Comparison of ENCODE assay signal across 2 cellular contexts in the genomic region with DNA sequence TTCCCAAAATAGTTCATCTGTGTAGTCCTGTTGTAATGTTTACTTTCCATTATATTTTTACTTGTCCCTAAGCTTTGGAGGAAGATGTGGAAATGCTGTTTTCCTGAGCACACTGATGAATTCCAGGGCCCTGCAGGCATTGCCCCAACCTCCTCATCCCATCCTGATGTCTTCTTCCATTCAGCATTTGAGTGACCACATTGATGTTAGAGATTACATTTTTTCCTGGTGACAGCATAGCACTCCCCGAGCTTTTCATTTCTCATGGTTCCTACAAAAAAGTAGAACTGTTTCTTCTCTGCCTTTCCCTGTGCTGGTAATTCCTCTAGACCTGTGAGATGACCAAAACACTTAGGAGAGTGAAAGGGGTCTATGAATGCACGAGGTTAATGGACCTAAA.
TF ChIP-seq lines count a peak whose summit lies in the region.

No MANE protein-coding gene starts in this region.

TF ChIP-seq in IMR-90, 13 proteins besides CTCF, POLR2A, EP300 and RAD21:
- TF ChIP-seq MAFK (IDR thresholded peaks at IDR 0.05; ENCODE audit: low read depth, low read length): no peak
- TF ChIP-seq CEBPB (IDR thresholded peaks at IDR 0.05; ENCODE audit: low read depth, low read length): no peak
- TF ChIP-seq FOS (IDR thresholded peaks at IDR 0.05; ENCODE audit: low read depth, low read length): no peak
- no peak for TF ChIP-seq ELK1 (IDR thresholded peaks at IDR 0.05; ENCODE audit: borderline replicate concordance, low read depth, low read length)
- TF ChIP-seq MXI1 (IDR thresholded peaks at IDR 0.05; ENCODE audit: borderline replicate concordance, low read depth, low read length): no peak
- TF ChIP-seq MAZ (IDR thresholded peaks at IDR 0.05; ENCODE audit: borderline replicate concordance, low read depth, low read length): no peak
- no peak for TF ChIP-seq CHD1 (IDR thresholded peaks at IDR 0.05; ENCODE audit: low read depth, low read length)
- TF ChIP-seq NFE2L2 (IDR thresholded peaks at IDR 0.05; ENCODE audit: low read depth, low read length): no peak
- no peak for TF ChIP-seq RCOR1 (IDR thresholded peaks at IDR 0.05; ENCODE audit: insufficient replicate concordance, low read length)
- no peak for TF ChIP-seq USF2 (IDR thresholded peaks at IDR 0.05; ENCODE audit: low read depth, low read length)
- TF ChIP-seq SMC3 (IDR thresholded peaks at IDR 0.05; ENCODE audit: low read depth, low read length): no peak
- TF ChIP-seq BHLHE40 (IDR thresholded peaks at IDR 0.05; ENCODE audit: low read depth, low read length): no peak
- no peak for TF ChIP-seq RFX5 (IDR thresholded peaks at IDR 0.05; ENCODE audit: low read depth, low read length)
TF ChIP-seq in IMR-90: peak in this region for 0.

TF ChIP-seq in K562, 482 proteins besides CTCF, POLR2A, EP300 and RAD21:
- TF ChIP-seq TEAD4 (IDR thresholded peaks at IDR 0.05; ENCODE audit: low read length) (peak; percentile 69; the same call in 1 of the 2 replicates), TEAD4 (CRISPR knock-in tag; IDR thresholded peaks at IDR 0.05; ENCODE audit: borderline replicate concordance) (no peak), ATF7 (IDR thresholded peaks at IDR 0.05) (peak; percentile 62), SMAD2 (IDR thresholded peaks at IDR 0.05; ENCODE audit: low read depth, low read length) (no peak), ESRRB (CRISPR knock-in tag; IDR thresholded peaks at IDR 0.05; ENCODE audit: borderline replicate concordance) (no peak), SMARCE1 (IDR thresholded peaks at IDR 0.05) (peak; percentile 45; the same call in 1 of the 2 replicates), TEAD1 (CRISPR knock-in tag; IDR thresholded peaks at IDR 0.05) (0 out of 4 replicates have a peak, but pooled peaks of 1 of the 2 experiments have one; percentile 64), KLF13 (tag; IDR thresholded peaks at IDR 0.05; ENCODE audit: borderline replicate concordance, low read depth) (no peak), JUN (IDR thresholded peaks at IDR 0.05; ENCODE audit: borderline replicate concordance, low read depth, low read length) (peak; percentile 53; the same call in 1 of the 2 replicates), JUN (CRISPR knock-in tag; IDR thresholded peaks at IDR 0.05; ENCODE audit: borderline replicate concordance) (no peak), ARID1B (IDR thresholded peaks at IDR 0.05) (peak; percentile 31), NFIC (IDR thresholded peaks at IDR 0.05) (no peak), SMARCA4 (IDR thresholded peaks at IDR 0.05) (peak; percentile 34; the same call in 1 of the 2 replicates), FOSL1 (tag; conservative IDR thresholded peaks at IDR 0.05) (peak; percentile 55), JUND (IDR thresholded peaks at IDR 0.05; ENCODE audit: borderline replicate concordance, low read depth, low read length) (peak; percentile 69; the same call in 1 of the 2 replicates), JUND (tag; IDR thresholded peaks at IDR 0.05; ENCODE audit: borderline replicate concordance, low read depth, low read length) (peak; percentile 83; the same call in 2 of the 3 replicates), CTBP1 (IDR thresholded peaks at IDR 0.05; ENCODE audit: borderline replicate concordance) (peak; percentile 45; the same call in 1 of the 2 replicates)
- TF ChIP-seq, protein P1, sequence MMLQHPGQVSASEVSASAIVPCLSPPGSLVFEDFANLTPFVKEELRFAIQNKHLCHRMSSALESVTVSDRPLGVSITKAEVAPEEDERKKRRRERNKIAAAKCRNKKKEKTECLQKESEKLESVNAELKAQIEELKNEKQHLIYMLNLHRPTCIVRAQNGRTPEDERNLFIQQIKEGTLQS (IDR thresholded peaks at IDR 0.05): peak; percentile 74; the same call in 1 of the 2 replicates
- TF ChIP-seq, protein P1 (CRISPR knock-in tag; conservative IDR thresholded peaks at IDR 0.05): no peak
